In the genomic region with DNA sequence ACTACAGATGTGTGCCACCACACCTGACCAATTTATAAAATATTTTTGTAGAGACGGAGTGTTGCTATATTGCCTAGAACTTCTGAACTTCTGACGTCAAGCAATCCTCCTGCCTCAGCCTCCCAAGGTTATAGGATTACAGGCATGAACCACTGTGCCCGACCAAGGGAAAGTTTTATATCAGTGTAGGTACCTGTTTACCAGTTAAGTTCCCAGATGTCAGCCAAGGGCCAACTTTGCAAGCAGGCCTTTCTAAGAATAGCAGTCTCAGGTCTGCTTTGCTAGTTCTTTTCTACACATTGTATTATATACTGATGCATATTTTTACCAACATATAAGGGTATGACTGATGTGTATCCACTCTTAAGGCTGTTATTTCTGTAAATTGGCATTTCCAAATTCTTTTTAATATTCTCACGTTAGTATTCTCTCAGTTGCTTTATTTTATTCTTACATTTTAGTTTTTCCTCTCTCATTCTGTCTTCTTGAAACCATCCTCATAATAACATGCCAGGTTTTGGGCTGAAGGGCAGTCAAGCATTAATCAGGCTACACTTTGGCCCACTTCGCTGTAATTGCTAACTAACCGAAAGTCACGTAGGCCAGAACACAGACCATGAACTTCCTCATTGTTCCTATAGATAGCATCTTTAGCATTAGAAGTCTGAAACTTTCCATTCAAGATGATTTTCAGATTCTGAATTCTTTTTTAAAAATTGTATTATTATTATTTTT, we compare ENCODE assay signal across 14 cellular contexts. TPM values are rescaled to one million over a fixed set of nuclear protein-coding genes. Genes with fewer than 3 reads are reported as not detected.
DNase-seq lines count a peak whose midpoint lies in the region; ATAC-seq and TF ChIP-seq lines count a peak whose summit lies in the region.
"Had no signal": no experiment of that assay in that cellular context is flagged by ENCODE, and none has a peak within 500 bp of the region (broad histone marks: within the 10 kb centered on the region; RNA-seq: fewer than 3 reads in every experiment).

No MANE protein-coding gene starts in this region.

- DNase-seq in GM13977 (ENCODE audit: low spot score), result no peak
- no peak for DNase-seq in NCI-H69 (lab: John Stamatoyannopoulos, UW)
- no peak for DNase-seq in foreskin keratinocyte
- DNase-seq in NCI-H526 (lab: John Stamatoyannopoulos, UW), result no peak
- DNase-seq: activated CD8-positive, alpha-beta memory T cell treated with anti-CD3 and anti-CD28 coated beads, Interleukin-2, amount 50 U/mL, for 4 hours; foreskin fibroblast; NCI-H1930; SW 1271 had no signal

- H3K27ac Mint-ChIP-seq in dendritic cell treated with granulocyte-macrophage colony-stimulating factor and Interleukin-4, amounts not matched to agents 40 ng/mL and 50 ng/mL, for 4 days, result peak overlapping the region; percentile 76
- H3K27ac Mint-ChIP-seq: brain had no signal

- no peak for TF ChIP-seq CTCF in GM13977 (IDR thresholded peaks at IDR 0.05; ENCODE audit: extremely low read depth, insufficient read depth, missing control alignments)
- no peak for TF ChIP-seq CTCF in foreskin keratinocyte (conservative IDR thresholded peaks at IDR 0.05)

- H3K27me3 ChIP-seq in foreskin keratinocyte, result peaks cover 16% of the 10 kb centered on the region

- H3K27ac ChIP-seq in foreskin keratinocyte, result no peak overlapping the region
- H3K27ac ChIP-seq: thoracic aorta had no signal

- peaks cover 26% of the 10 kb centered on the region for H3K4me1 Mint-ChIP-seq in dendritic cell treated with granulocyte-macrophage colony-stimulating factor and Interleukin-4, amounts not matched to agents 40 ng/mL and 50 ng/mL, for 4 days (ENCODE audit: low read depth)

- no peaks in the 10 kb centered on the region for H3K36me3 Mint-ChIP-seq in dendritic cell treated with granulocyte-macrophage colony-stimulating factor and Interleukin-4, amounts not matched to agents 40 ng/mL and 50 ng/mL, for 4 days (ENCODE audit: low read depth)
- H3K36me3 Mint-ChIP-seq: brain had no signal

- no peak overlapping the region for H3K4me3 Mint-ChIP-seq in dendritic cell treated with granulocyte-macrophage colony-stimulating factor and Interleukin-4, amounts not matched to agents 40 ng/mL and 50 ng/mL, for 4 days
- H3K4me3 Mint-ChIP-seq: brain had no signal

- H3K4me1 ChIP-seq in foreskin keratinocyte, result peaks cover 3% of the 10 kb centered on the region

- in situ Hi-C loops in GM13977 (cut with MboI; ENCODE audit: low pct_unique_long_range_greater_than_20kb, low sequenced_read_pairs, unreplicated experiment), result no loop called here

- ATAC-seq in GM18520 (IDR thresholded peaks at IDR 0.05; ENCODE audit: unreplicated experiment) (peak; percentile 49), GM21619 (IDR thresholded peaks at IDR 0.05; ENCODE audit: unreplicated experiment) (peak; percentile 63), HG03280 (IDR thresholded peaks at IDR 0.05; ENCODE audit: unreplicated experiment) (peak; percentile 61), foreskin keratinocyte (no peak)

- peaks cover 5% of the 10 kb centered on the region for H3K27me3 Mint-ChIP-seq in dendritic cell treated with granulocyte-macrophage colony-stimulating factor and Interleukin-4, amounts not matched to agents 40 ng/mL and 50 ng/mL, for 4 days

- intact Hi-C loops in dendritic cell treated with granulocyte-macrophage colony-stimulating factor and Interleukin-4, amounts not matched to agents 40 ng/mL and 50 ng/mL, for 4 days (cut with micrococcal nuclease), result no loop called here

- no peaks in the 10 kb centered on the region for H3K9me3 Mint-ChIP-seq in dendritic cell treated with granulocyte-macrophage colony-stimulating factor and Interleukin-4, amounts not matched to agents 40 ng/mL and 50 ng/mL, for 4 days

RNA-seq across cellular contexts. Expression of a gene that starts 25.0 kb away (rescaled TPM):
- total RNA-seq in foreskin keratinocyte, result 51.3 and 56.8 TPM in 2 replicates
- 51.8 and 58.3 TPM in 2 replicates for polyA plus RNA-seq in foreskin keratinocyte

RNA-seq across cellular contexts. Expression of a gene that starts 31.1 kb away (rescaled TPM):
- total RNA-seq in foreskin keratinocyte, result 78.5 and 86.2 TPM in 2 replicates
- 44.9 and 46.4 TPM in 2 replicates for polyA plus RNA-seq in foreskin keratinocyte

RNA-seq across cellular contexts. Expression of a gene that starts 46.2 kb away (rescaled TPM):
- 0.34 and 0.46 TPM in 2 replicates for total RNA-seq in foreskin keratinocyte
- 0.40 and 0.41 TPM in 2 replicates for polyA plus RNA-seq in foreskin keratinocyte
